8 cellular contexts compared by ENCODE assay signal in the genomic region with DNA sequence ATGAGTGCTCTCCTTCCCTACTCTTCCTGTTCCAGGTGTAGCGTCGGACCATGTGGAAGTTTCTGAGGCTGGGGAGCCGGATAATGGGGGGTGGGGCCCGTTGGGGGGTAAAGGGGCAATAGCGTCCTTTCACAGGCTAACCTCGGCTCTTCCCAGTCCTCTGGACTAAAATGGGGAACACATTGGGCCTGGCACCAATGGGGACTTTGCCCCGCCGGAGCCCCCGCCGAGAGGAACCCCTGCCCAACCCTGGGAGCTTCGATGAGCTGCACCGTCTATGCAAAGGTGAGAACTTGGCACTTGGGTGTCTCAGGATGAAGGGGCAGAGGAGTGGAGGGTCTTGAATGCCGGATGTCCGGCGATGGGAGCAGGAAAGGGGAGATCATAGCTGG. TPM values are rescaled to one million over a fixed set of nuclear protein-coding genes. Genes with fewer than 3 reads are reported as not detected.
DNase-seq lines count a peak whose midpoint lies in the region; ATAC-seq and TF ChIP-seq lines count a peak whose summit lies in the region.

No MANE protein-coding gene starts in this region.

- ATAC-seq in GM19452 (IDR thresholded peaks at IDR 0.05; ENCODE audit: unreplicated experiment) (no peak), HG02623 (IDR thresholded peaks at IDR 0.05; ENCODE audit: unreplicated experiment) (no peak), GM19397 (IDR thresholded peaks at IDR 0.05; ENCODE audit: unreplicated experiment) (no peak)

- peaks cover 14% of the 10 kb centered on the region for H3K36me3 Mint-ChIP-seq in endothelial cell (ENCODE audit: low read depth, unreplicated experiment)
- peaks cover 7% of the 10 kb centered on the region for H3K36me3 Mint-ChIP-seq in osteocyte (ENCODE audit: unreplicated experiment)

- DNase-seq in endothelial cell (ENCODE audit: low spot score), result no peak
- DNase-seq in osteocyte (ENCODE audit: extremely low spot score, unreplicated experiment), result no peak
- DNase-seq in MV-4-11 (lab: John Stamatoyannopoulos, UW), result no peak

- H3K9me3 Mint-ChIP-seq in endothelial cell (ENCODE audit: unreplicated experiment) (no peaks in the 10 kb centered on the region), osteocyte (ENCODE audit: unreplicated experiment) (no peaks in the 10 kb centered on the region)

- H3K4me2 ChIP-seq in OCI-LY3 (ENCODE audit: low read length), result peak overlapping the region; percentile 100

- peak overlapping the region; percentile 16; the same call in 1 of the 2 replicates for H3K27ac ChIP-seq in OCI-LY3 (ENCODE audit: low read length)

- TF ChIP-seq CTCF in OCI-LY3 (IDR thresholded peaks at IDR 0.05; ENCODE audit: low read depth, low read length), result no peak
- TF ChIP-seq CTCF in endothelial cell (IDR thresholded peaks at IDR 0.05; ENCODE audit: unreplicated experiment), result no peak
- TF ChIP-seq CTCF in osteocyte (IDR thresholded peaks at IDR 0.05), result no peak

- H3K36me3 ChIP-seq in ES-I3 (ENCODE audit: insufficient read depth, low read length) (peaks cover 5% of the 10 kb centered on the region; the same call in 1 of the 2 replicates), OCI-LY3 (replicated peaks; ENCODE audit: low read depth, low read length) (peaks cover 7% of the 10 kb centered on the region)

- no peaks in the 10 kb centered on the region; the same call in 1 of the 2 replicates for H3K4me1 ChIP-seq in ES-I3 (ENCODE audit: insufficient read depth, low read length)
- peaks cover 21% of the 10 kb centered on the region for H3K4me1 ChIP-seq in OCI-LY3 (ENCODE audit: low read length)

- H3K27me3 ChIP-seq in OCI-LY3 (ENCODE audit: low read depth, low read length), result no peaks in the 10 kb centered on the region

- H3K4me1 Mint-ChIP-seq in endothelial cell (ENCODE audit: unreplicated experiment) (peaks cover 31% of the 10 kb centered on the region), osteocyte (ENCODE audit: unreplicated experiment) (peaks cover 22% of the 10 kb centered on the region)

- H3K27me3 Mint-ChIP-seq in endothelial cell (ENCODE audit: unreplicated experiment), result peaks cover 2% of the 10 kb centered on the region
- peaks cover 5% of the 10 kb centered on the region for H3K27me3 Mint-ChIP-seq in osteocyte (ENCODE audit: unreplicated experiment)

- H3K9ac ChIP-seq in ES-I3 (ENCODE audit: low read depth, low read length) (peak overlapping the region; percentile 66), OCI-LY3 (ENCODE audit: low read length) (peak overlapping the region; percentile 71)

- H2AFZ ChIP-seq in OCI-LY3 (ENCODE audit: low read depth, low read length), result peak overlapping the region; percentile 89; the same call in 1 of the 2 replicates

- no peaks in the 10 kb centered on the region for H4K20me1 ChIP-seq in OCI-LY3 (ENCODE audit: insufficient read depth, low read length)

- H3K4me3 ChIP-seq in OCI-LY3 (ENCODE audit: low read length), result peak overlapping the region; percentile 95

- peaks cover 6% of the 10 kb centered on the region; the same call in 1 of the 2 replicates for H3K79me2 ChIP-seq in OCI-LY3 (ENCODE audit: low read length)

- H3K4me3 Mint-ChIP-seq in endothelial cell (ENCODE audit: unreplicated experiment) (peak overlapping the region; percentile 100), osteocyte (ENCODE audit: unreplicated experiment) (peak overlapping the region; percentile 100)

- H3K9me3 ChIP-seq in ES-I3 (ENCODE audit: control insufficient read depth, insufficient read depth, low read length), result no peaks in the 10 kb centered on the region
- H3K9me3 ChIP-seq in OCI-LY3 (ENCODE audit: insufficient read depth, low read length), result no peaks in the 10 kb centered on the region

- H3K27ac Mint-ChIP-seq in endothelial cell (ENCODE audit: unreplicated experiment) (peak overlapping the region; percentile 98), osteocyte (ENCODE audit: unreplicated experiment) (peak overlapping the region; percentile 97)

RNA-seq across cellular contexts. Expression of a gene that starts 0.5 kb away (rescaled TPM):
- total RNA-seq in endothelial cell (ENCODE audit: unreplicated experiment) (22.0 TPM), osteocyte (8.6 and 10.3 TPM in 2 replicates)

RNA-seq across cellular contexts. Expression of a gene that starts 2.9 kb away (rescaled TPM):
- not detected for total RNA-seq in endothelial cell (ENCODE audit: unreplicated experiment)
- not detected in 2 replicates for total RNA-seq in osteocyte

RNA-seq across cellular contexts. Expression of a gene that starts 11.2 kb away (rescaled TPM):
- total RNA-seq in endothelial cell (ENCODE audit: unreplicated experiment) (4.3 TPM), osteocyte (not detected in 2 replicates)

RNA-seq across cellular contexts. Expression of a gene that starts 11.7 kb away (rescaled TPM):
- total RNA-seq in endothelial cell (ENCODE audit: unreplicated experiment) (not detected), osteocyte (not detected in 2 replicates)

RNA-seq across cellular contexts. Expression of a gene that starts 24.1 kb away (rescaled TPM):
- total RNA-seq in endothelial cell (ENCODE audit: unreplicated experiment) (93.1 TPM), osteocyte (82.0 and 82.5 TPM in 2 replicates)
